Comparison of ENCODE assay signal across 8 cellular contexts in the genomic region with DNA sequence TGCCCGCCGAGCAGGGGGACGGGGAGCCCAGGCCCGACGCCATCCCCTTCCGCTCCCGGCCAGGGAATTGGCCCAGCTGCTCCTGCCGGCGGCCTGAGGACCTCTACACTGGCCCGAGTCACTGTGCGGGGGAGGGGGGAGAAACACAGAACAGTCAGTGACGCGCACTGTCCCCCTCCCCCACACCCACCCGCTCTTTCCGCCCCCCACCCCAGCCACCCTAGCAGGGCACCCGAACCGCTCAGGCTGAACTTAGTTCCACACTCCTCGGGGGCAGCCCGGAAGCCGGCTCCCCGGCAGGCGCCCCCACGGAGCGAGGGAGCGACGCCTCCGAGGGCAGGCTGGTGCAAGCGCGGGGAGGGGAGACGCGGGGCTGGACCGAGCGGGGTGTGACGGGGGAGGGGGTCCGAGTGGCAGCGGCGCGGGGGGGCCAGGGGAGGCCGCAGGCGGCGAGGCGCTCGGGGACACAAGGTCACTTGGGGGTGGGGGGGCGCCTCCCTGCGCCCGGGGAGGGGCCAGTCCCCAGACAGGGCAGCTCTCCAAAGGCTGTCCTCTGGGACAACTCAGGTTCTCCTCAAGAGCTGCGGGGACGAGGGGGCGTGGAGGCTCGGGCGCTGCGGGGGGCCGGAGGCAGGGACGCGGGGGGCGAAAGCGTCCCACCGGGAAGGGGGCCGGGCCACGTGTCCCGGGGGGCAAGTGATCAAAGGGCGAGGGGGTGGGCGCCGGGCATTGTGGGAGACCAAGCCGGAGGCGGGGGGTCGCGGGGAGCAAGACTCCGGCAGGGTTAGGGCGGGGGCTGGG. TPM values are rescaled to one million over a fixed set of nuclear protein-coding genes. Genes with fewer than 3 reads are reported as not detected.
DNase-seq lines count a peak whose midpoint lies in the region; ATAC-seq, FAIRE-seq and TF ChIP-seq lines count a peak whose summit lies in the region.

No MANE protein-coding gene starts in this region.

- H4K5ac ChIP-seq in H9 (ENCODE audit: insufficient read length, low read depth, low read length), result no peak overlapping the region

- H3K79me2 ChIP-seq in H9 (ENCODE audit: insufficient read depth, low read length), result peaks cover 27% of the 10 kb centered on the region; the same call in 1 of the 2 replicates
- peaks cover 47% of the 10 kb centered on the region for H3K79me2 ChIP-seq in GM12878 (ENCODE audit: control insufficient read depth, insufficient read depth, low read length)

- peaks cover 31 to 44% (median 43%) of the 10 kb centered on the region in 3 experiments for H3K36me3 Mint-ChIP-seq in H9 (ENCODE audit: insufficient read depth in 1 of 3, low read depth in 3 of 3)

- no peak for TF ChIP-seq CTCF in H9 (conservative IDR thresholded peaks at IDR 0.05)
- TF ChIP-seq CTCF in GM12878 (IDR thresholded peaks at IDR 0.05 in 2 of 3, conservative IDR thresholded peaks at IDR 0.05 in 1 of 3; ENCODE audit: control insufficient read depth in 2 of 3, extremely low read depth in 1 of 3, insufficient read depth in 1 of 3, low read depth in 3 of 3, low read length in 3 of 3), result no peak

- no peaks in the 10 kb centered on the region for H3K27me3 Mint-ChIP-seq in H9 (ENCODE audit: low read depth)

- ATAC-seq in GM12878, result peak; percentile 56

- H4K20me1 ChIP-seq in H9 (ENCODE audit: control insufficient read depth, insufficient read depth, insufficient read length), result no peaks in the 10 kb centered on the region
- H4K20me1 ChIP-seq in GM12878 (ENCODE audit: control insufficient read depth, insufficient read depth), result peaks cover 14% of the 10 kb centered on the region

- H3K27ac Mint-ChIP-seq in H9, result no peak overlapping the region; a peak in 1 of 7 replicates

- H2BK5ac ChIP-seq in H9 (ENCODE audit: insufficient read length, low read length), result no peak overlapping the region

- peak; percentile 58 for DNase-seq in AG08395 (ENCODE audit: low spot score)
- peak; percentile 45 for DNase-seq in H9
- peak; percentile 57 for DNase-seq in T-helper 22 cell (ENCODE audit: low read depth)
- no peak for DNase-seq in GM12878 (ENCODE audit: low read depth, low spot score)
- DNase-seq in skeletal muscle cell (ENCODE audit: low read depth), result no peak
- no peak for DNase-seq in SW 1271 (lab: John Stamatoyannopoulos, UW)
- no peak for DNase-seq in DMS153 (lab: John Stamatoyannopoulos, UW)

- H2AK5ac ChIP-seq in H9 (ENCODE audit: insufficient read length, low read length), result no peak overlapping the region

- no peak overlapping the region; the same call in 1 of the 2 replicates for H3K14ac ChIP-seq in H9 (ENCODE audit: insufficient read depth, low read length)

- no peak overlapping the region for H2BK15ac ChIP-seq in H9 (ENCODE audit: low read depth, low read length)

- intact Hi-C loops in GM12878 (cut with micrococcal nuclease; ENCODE audit: unreplicated experiment), result no loop called here

- no peak for TF ChIP-seq RAD21 in GM12878 (IDR thresholded peaks at IDR 0.05; ENCODE audit: insufficient read depth, low read depth, low read length)

- SMC1A ChIA-PET in GM12878 (lab: Charles Lee; ENCODE audit: uncharacterized antibody, unreplicated experiment), result interaction anchor here (1.0 to 2.0 kb wide), 3 partner anchors 25 to 83 kb away, joined by 3 to 6 read pairs (median 6); a partner anchor contains a TSS

- no peak for TF ChIP-seq EP300 in GM12878 (IDR thresholded peaks at IDR 0.05; ENCODE audit: borderline replicate concordance in 1 of 2, control insufficient read depth in 1 of 2, low read depth in 2 of 2, low read length in 2 of 2)

- no peaks in the 10 kb centered on the region for H3K9me3 Mint-ChIP-seq in H9

- no peak overlapping the region for H3K18ac ChIP-seq in H9 (ENCODE audit: insufficient read length, low read depth, low read length)

- H3K9me3 ChIP-seq in H9 (ENCODE audit: control insufficient read depth, low read depth, low read length), result no peaks in the 10 kb centered on the region
- H3K9me3 ChIP-seq in GM12878 (replicated peaks; ENCODE audit: control insufficient read depth, insufficient read depth, low read length), result no peaks in the 10 kb centered on the region
- H3K9me3 ChIP-seq in iPS-18c (ENCODE audit: control insufficient read depth, insufficient read depth, low read length), result no peaks in the 10 kb centered on the region

- no peak overlapping the region for H3T11ph ChIP-seq in H9 (ENCODE audit: low read length)

- H3K4me3 ChIP-seq in GM12878 (peak overlapping the region; percentile 99), iPS-18c (ENCODE audit: insufficient read depth, low read depth, low read length) (peak overlapping the region; percentile 76), skeletal muscle cell (ENCODE audit: low read depth, low read length) (peak overlapping the region; percentile 83)

- no peak overlapping the region for H2BK12ac ChIP-seq in H9 (ENCODE audit: insufficient read length, low read depth, low read length)

- peak overlapping the region; percentile 63 for H3K4me2 ChIP-seq in H9 (ENCODE audit: insufficient read depth, insufficient read length, low read length)
- H3K4me2 ChIP-seq in GM12878 (ENCODE audit: control insufficient read depth, insufficient read depth), result peak overlapping the region; percentile 75

- H3K9ac ChIP-seq in H9 (ENCODE audit: extremely low read depth, insufficient read length, low read length), result peak overlapping the region; percentile 29
- H3K9ac ChIP-seq in GM12878 (ENCODE audit: control insufficient read depth, insufficient read depth, low read length), result peak overlapping the region; percentile 63

- no peak overlapping the region for H3K4ac ChIP-seq in H9 (ENCODE audit: low read depth, low read length)

- peaks cover 7% of the 10 kb centered on the region in 2 experiments; a peak in 3 of 4 replicates for H3K36me3 ChIP-seq in GM12878 (ENCODE audit: control insufficient read depth in 2 of 2, insufficient read depth in 2 of 2, low read length in 1 of 2)

- no peak overlapping the region for H4K8ac ChIP-seq in H9 (replicated peaks; ENCODE audit: insufficient read length, low read depth, low read length)

- H3K4me1 ChIP-seq in H9 (ENCODE audit: insufficient read depth, low read length) (peaks cover 2% of the 10 kb centered on the region; the same call in 1 of the 2 replicates), GM12878 (ENCODE audit: control insufficient read depth, insufficient read depth, low read length) (peaks cover 29% of the 10 kb centered on the region)

- RAD21 ChIA-PET in GM12878 (lab: Charles Lee; ENCODE audit: unreplicated experiment), result interaction anchor here (0.7 to 1.9 kb wide), 5 partner anchors 8 to 181 kb away, joined by 3 to 8 read pairs (median 3); a partner anchor contains a TSS

- H3K23me2 ChIP-seq in H9 (ENCODE audit: insufficient read length, low read depth, low read length, poor library complexity, severe bottlenecking), result peaks cover 5% of the 10 kb centered on the region

- no peaks in the 10 kb centered on the region for H3K27me3 ChIP-seq in H9 (ENCODE audit: insufficient read depth, low read length)
- H3K27me3 ChIP-seq in GM12878 (replicated peaks in 1 of 2; ENCODE audit: control insufficient read depth in 2 of 2, insufficient read depth in 2 of 2, low read length in 1 of 2), result no peaks in the 10 kb centered on the region

- H3K23ac ChIP-seq in H9 (ENCODE audit: insufficient read length, low read depth, low read length), result no peak overlapping the region

- no peak overlapping the region for H2BK20ac ChIP-seq in H9 (ENCODE audit: low read depth, low read length, poor library complexity, severe bottlenecking)

- no peak overlapping the region; a peak in 3 of 5 replicates for H3K4me3 Mint-ChIP-seq in H9

- no peak overlapping the region for H3K56ac ChIP-seq in H9 (ENCODE audit: insufficient read length, low read depth, low read length)

- peaks cover 36 to 39% of the 10 kb centered on the region in 2 experiments for H3K4me1 Mint-ChIP-seq in H9

- TF ChIP-seq POLR2A in GM12878 (IDR thresholded peaks at IDR 0.05; ENCODE audit: low read depth, low read length), result peak; percentile 74

- no peak overlapping the region for H2AFZ ChIP-seq in H9 (ENCODE audit: low read length)
- H2AFZ ChIP-seq in GM12878 (ENCODE audit: control insufficient read depth, low read depth, low read length), result no peak overlapping the region

- no peak overlapping the region for H3K27ac ChIP-seq in H9 (ENCODE audit: insufficient read length, low read depth, low read length)
- peak overlapping the region; percentile 70 for H3K27ac ChIP-seq in GM12878 (ENCODE audit: control insufficient read depth, insufficient read depth)

- POLR2A ChIA-PET in GM12878 (lab: Charles Lee), result interaction anchor here (0.6 to 1.6 kb wide), 7 partner anchors 10 to 422 kb away, joined by 3 to 11 read pairs (median 4); a partner anchor contains a TSS

- WGBS in H9 (ENCODE audit: extremely low coverage, insufficient read length, low lambda C conversion rate), result no CpG with 5 or more reads among the region's 70 CpGs
- 2% methylated on average over 12 of the region's 70 CpGs for WGBS in GM12878 (ENCODE audit: insufficient coverage, insufficient replicate concordance, low lambda C conversion rate, missing lambda C conversion rate)

- no peak overlapping the region for H4K91ac ChIP-seq in H9 (ENCODE audit: insufficient read length, low read depth, low read length)

- no TSS peak for BruUV-seq in GM12878 (replicated peaks; lab: Mats Ljungman, UMichigan)

- no peak overlapping the region for H2BK120ac ChIP-seq in H9 (ENCODE audit: low read depth, low read length, poor library complexity, severe bottlenecking)

- in situ Hi-C loops in GM12878 (cut with MboI), result no loop called here

- CTCF ChIA-PET in GM12878 (lab: Yijun Ruan, JAX), result interaction anchor here (0.8 to 4.9 kb wide), 4 partner anchors 35 to 78 kb away, joined by 4 to 43 read pairs (median 13); no protein-coding TSS in a partner anchor

- FAIRE-seq in GM12878 (lab: Jason Lieb, UNC), result no peak

- H3K79me1 ChIP-seq in H9 (ENCODE audit: insufficient read depth, low read depth, low read length, poor library complexity, severe bottlenecking), result peaks cover 3% of the 10 kb centered on the region

RNA-seq across cellular contexts. Expression of a gene that starts 0.6 kb away (rescaled TPM):
- total RNA-seq in H9 (2021) (334 and 346 TPM in 2 replicates), GM12878 (2014; rRNA removed) (303 and 304 TPM in 2 replicates), GM12878 (2014; rRNA removed; fragmentation: Illumina TruSeq; extraction: Trizol) (182 and 184 TPM in 2 replicates), GM12878 (2021) (323 and 342 TPM in 2 replicates)
- 232 and 247 TPM in 2 replicates for total RNA-seq in GM12878 (2013; cell fraction: nucleolus; rRNA removed)
- polyA plus RNA-seq in GM12878 (2011; ENCODE audit: low read depth), result 145 TPM
- polyA plus RNA-seq in GM12878 (2011; rRNA removed) (83.6 and 113 TPM in 2 replicates), GM12878 (2014; fragmentation: Illumina TruSeq; extraction: Trizol) (250 and 254 TPM in 2 replicates), GM12878 (2014; fragmentation: Nextera tagmentation; extraction: Ambion mirVana) (100 to 1,000 TPM in 1 of 2 experiments, 10 to 100 TPM in 1; 58.6 to 109 TPM), GM12878 (2014; rRNA removed) (179 and 208 TPM in 2 replicates), GM12878 (2016; fragmentation: Nextera tagmentation; extraction: Ambion mirVana) (100 to 1,000 TPM in 1 of 2 experiments, 10 to 100 TPM in 1; 99.6 to 109 TPM)
- polyA plus RNA-seq in GM12878 (2011; cell fraction: cytosol; rRNA removed), result 141 and 175 TPM in 2 replicates
- 211 and 406 TPM in 2 replicates for polyA plus RNA-seq in GM12878 (2011; cell fraction: nucleus; rRNA removed)
- polyA plus RNA-seq in GM12878 (2012), result 107 and 108 TPM in 2 replicates
- 223 and 229 TPM in 2 replicates for polyA minus RNA-seq in GM12878 (2011; rRNA and poly(A)+ RNA removed)
- polyA minus RNA-seq in GM12878 (2011; cell fraction: cytosol; rRNA and poly(A)+ RNA removed), result 125 and 140 TPM in 2 replicates
- polyA minus RNA-seq in GM12878 (2011; cell fraction: nucleus; rRNA and poly(A)+ RNA removed), result 64.0 and 145 TPM in 2 replicates

RNA-seq across cellular contexts. Expression of a gene that starts 29.2 kb away (rescaled TPM):
- total RNA-seq in H9 (2021), result 0.22 TPM in 2 replicates
- total RNA-seq in GM12878 (2013; cell fraction: nucleolus; rRNA removed), result 21.8 and 24.3 TPM in 2 replicates
- total RNA-seq in GM12878 (2014; rRNA removed), result 4.1 and 4.6 TPM in 2 replicates
- total RNA-seq in GM12878 (2014; rRNA removed; fragmentation: Illumina TruSeq; extraction: Trizol), result 2.0 and 2.1 TPM in 2 replicates
- 7.9 and 8.2 TPM in 2 replicates for total RNA-seq in GM12878 (2021)
- polyA plus RNA-seq in GM12878 (2011; ENCODE audit: low read depth), result 2.0 TPM
- 4.2 and 5.7 TPM in 2 replicates for polyA plus RNA-seq in GM12878 (2011; rRNA removed)
- polyA plus RNA-seq in GM12878 (2011; cell fraction: cytosol; rRNA removed), result 10.9 and 12.6 TPM in 2 replicates
- polyA plus RNA-seq in GM12878 (2011; cell fraction: nucleus; rRNA removed), result 7.1 and 8.7 TPM in 2 replicates
- 2.7 and 5.0 TPM in 2 replicates for polyA plus RNA-seq in GM12878 (2012)
- 4.5 and 5.2 TPM in 2 replicates for polyA plus RNA-seq in GM12878 (2014; fragmentation: Illumina TruSeq; extraction: Trizol)
- polyA plus RNA-seq in GM12878 (2014; fragmentation: Nextera tagmentation; extraction: Ambion mirVana), result 1 to 10 TPM; 1.3 to 1.7 TPM
- polyA plus RNA-seq in GM12878 (2014; rRNA removed), result 6.1 and 7.2 TPM in 2 replicates
- polyA plus RNA-seq in GM12878 (2016; fragmentation: Nextera tagmentation; extraction: Ambion mirVana), result 1 to 10 TPM; 5.4 to 5.6 TPM
- 6.6 and 10.1 TPM in 2 replicates for polyA minus RNA-seq in GM12878 (2011; rRNA and poly(A)+ RNA removed)
- polyA minus RNA-seq in GM12878 (2011; cell fraction: cytosol; rRNA and poly(A)+ RNA removed), result 6.5 and 8.4 TPM in 2 replicates
- 3.3 and 6.4 TPM in 2 replicates for polyA minus RNA-seq in GM12878 (2011; cell fraction: nucleus; rRNA and poly(A)+ RNA removed)

RNA-seq across cellular contexts. Expression of a gene that starts 38.4 kb away (rescaled TPM):
- 136 and 137 TPM in 2 replicates for total RNA-seq in H9 (2021)
- total RNA-seq in GM12878 (2013; cell fraction: nucleolus; rRNA removed), result 92.6 and 92.8 TPM in 2 replicates
- total RNA-seq in GM12878 (2014; rRNA removed), result 93.6 and 97.4 TPM in 2 replicates
- total RNA-seq in GM12878 (2014; rRNA removed; fragmentation: Illumina TruSeq; extraction: Trizol), result 61.3 and 62.3 TPM in 2 replicates
- 99.1 and 102 TPM in 2 replicates for total RNA-seq in GM12878 (2021)
- 48.7 TPM for polyA plus RNA-seq in GM12878 (2011; ENCODE audit: low read depth)
- polyA plus RNA-seq in GM12878 (2011; rRNA removed), result 74.7 and 91.2 TPM in 2 replicates
- polyA plus RNA-seq in GM12878 (2011; cell fraction: cytosol; rRNA removed), result 67.5 and 81.8 TPM in 2 replicates
- 193 and 252 TPM in 2 replicates for polyA plus RNA-seq in GM12878 (2011; cell fraction: nucleus; rRNA removed)
- polyA plus RNA-seq in GM12878 (2012), result 40.1 and 60.0 TPM in 2 replicates
- 116 and 121 TPM in 2 replicates for polyA plus RNA-seq in GM12878 (2014; fragmentation: Illumina TruSeq; extraction: Trizol)
- 10 to 100 TPM; 26.5 to 27.3 TPM for polyA plus RNA-seq in GM12878 (2014; fragmentation: Nextera tagmentation; extraction: Ambion mirVana)
- 96.9 and 98.8 TPM in 2 replicates for polyA plus RNA-seq in GM12878 (2014; rRNA removed)
- polyA plus RNA-seq in GM12878 (2016; fragmentation: Nextera tagmentation; extraction: Ambion mirVana), result 100 to 1,000 TPM; 112 to 114 TPM
- 36.6 and 67.0 TPM in 2 replicates for polyA minus RNA-seq in GM12878 (2011; rRNA and poly(A)+ RNA removed)
- polyA minus RNA-seq in GM12878 (2011; cell fraction: cytosol; rRNA and poly(A)+ RNA removed), result 19.4 and 32.1 TPM in 2 replicates
- 30.7 and 68.6 TPM in 2 replicates for polyA minus RNA-seq in GM12878 (2011; cell fraction: nucleus; rRNA and poly(A)+ RNA removed)

RNA-seq across cellular contexts. Expression of a gene that starts 40.7 kb away (rescaled TPM):
- total RNA-seq in H9 (2021) (1.3 and 1.9 TPM in 2 replicates), GM12878 (2014; rRNA removed) (0.27 and 1.1 TPM in 2 replicates), GM12878 (2014; rRNA removed; fragmentation: Illumina TruSeq; extraction: Trizol) (0.69 and 1.1 TPM in 2 replicates), GM12878 (2021) (1.4 and 1.8 TPM in 2 replicates)
- 4.5 and 4.9 TPM in 2 replicates for total RNA-seq in GM12878 (2013; cell fraction: nucleolus; rRNA removed)
- 0.55 TPM for polyA plus RNA-seq in GM12878 (2011; ENCODE audit: low read depth)
- polyA plus RNA-seq in GM12878 (2011; rRNA removed) (0.80 and 0.84 TPM in 2 replicates), GM12878 (2014; fragmentation: Illumina TruSeq; extraction: Trizol) (0.75 and 1.5 TPM in 2 replicates), GM12878 (2014; fragmentation: Nextera tagmentation; extraction: Ambion mirVana) (under 1 TPM; 0.64 to 0.80 TPM), GM12878 (2014; rRNA removed) (0.80 and 0.94 TPM in 2 replicates), GM12878 (2016; fragmentation: Nextera tagmentation; extraction: Ambion mirVana) (1 to 10 TPM in 1 of 2 experiments, under 1 TPM in 1; 0.54 to 1.3 TPM)
- polyA plus RNA-seq in GM12878 (2011; cell fraction: cytosol; rRNA removed), result 0.94 and 1.2 TPM in 2 replicates
- 4.5 and 4.6 TPM in 2 replicates for polyA plus RNA-seq in GM12878 (2011; cell fraction: nucleus; rRNA removed)
- 0.73 and 1.9 TPM in 2 replicates for polyA plus RNA-seq in GM12878 (2012)
- 1.3 and 3.7 TPM in 2 replicates for polyA minus RNA-seq in GM12878 (2011; rRNA and poly(A)+ RNA removed)
- polyA minus RNA-seq in GM12878 (2011; cell fraction: cytosol; rRNA and poly(A)+ RNA removed), result not detected in 2 replicates
- 2.3 and 2.4 TPM in 2 replicates for polyA minus RNA-seq in GM12878 (2011; cell fraction: nucleus; rRNA and poly(A)+ RNA removed)

RNA-seq across cellular contexts. Expression of a gene that starts 50.7 kb away (rescaled TPM):
- total RNA-seq in H9 (2021) (16.3 and 17.9 TPM in 2 replicates), GM12878 (2014; rRNA removed) (6.3 and 7.1 TPM in 2 replicates), GM12878 (2014; rRNA removed; fragmentation: Illumina TruSeq; extraction: Trizol) (4.7 and 5.1 TPM in 2 replicates), GM12878 (2021) (14.4 and 16.6 TPM in 2 replicates)
- 9.8 and 9.9 TPM in 2 replicates for total RNA-seq in GM12878 (2013; cell fraction: nucleolus; rRNA removed)
- polyA plus RNA-seq in GM12878 (2011; ENCODE audit: low read depth), result 4.4 TPM
- polyA plus RNA-seq in GM12878 (2011; rRNA removed) (5.0 and 7.1 TPM in 2 replicates), GM12878 (2014; fragmentation: Illumina TruSeq; extraction: Trizol) (2.2 and 5.4 TPM in 2 replicates), GM12878 (2014; fragmentation: Nextera tagmentation; extraction: Ambion mirVana) (under 1 TPM; 0.50 to 0.93 TPM), GM12878 (2014; rRNA removed) (20.9 and 21.8 TPM in 2 replicates), GM12878 (2016; fragmentation: Nextera tagmentation; extraction: Ambion mirVana) (1 to 10 TPM; 2.7 to 8.8 TPM)
- 7.4 and 12.0 TPM in 2 replicates for polyA plus RNA-seq in GM12878 (2011; cell fraction: cytosol; rRNA removed)
- 49.7 and 69.0 TPM in 2 replicates for polyA plus RNA-seq in GM12878 (2011; cell fraction: nucleus; rRNA removed)
- 7.9 and 10.3 TPM in 2 replicates for polyA plus RNA-seq in GM12878 (2012)
- polyA minus RNA-seq in GM12878 (2011; rRNA and poly(A)+ RNA removed), result 3.4 and 5.6 TPM in 2 replicates
- 1.3 and 2.7 TPM in 2 replicates for polyA minus RNA-seq in GM12878 (2011; cell fraction: cytosol; rRNA and poly(A)+ RNA removed)
- 6.2 and 14.2 TPM in 2 replicates for polyA minus RNA-seq in GM12878 (2011; cell fraction: nucleus; rRNA and poly(A)+ RNA removed)

Comparison
In these comparisons a context has a peak if more than half of its experiments do, and no peak if none do; other contexts are left out.
1. DNase-seq: peak in AG08395 (single experiment), H9 (single experiment) and T-helper 22 cell (single experiment); none in GM12878 (single experiment), skeletal muscle cell (single experiment), SW 1271 (0 of 2) and DMS153 (single experiment).
2. Peak in every context shown above with its lines, with median percentiles within 50 percentile points of each other: H3K4me3 ChIP-seq.